ENCODE assay signal across 2 cellular contexts in the genomic region with DNA sequence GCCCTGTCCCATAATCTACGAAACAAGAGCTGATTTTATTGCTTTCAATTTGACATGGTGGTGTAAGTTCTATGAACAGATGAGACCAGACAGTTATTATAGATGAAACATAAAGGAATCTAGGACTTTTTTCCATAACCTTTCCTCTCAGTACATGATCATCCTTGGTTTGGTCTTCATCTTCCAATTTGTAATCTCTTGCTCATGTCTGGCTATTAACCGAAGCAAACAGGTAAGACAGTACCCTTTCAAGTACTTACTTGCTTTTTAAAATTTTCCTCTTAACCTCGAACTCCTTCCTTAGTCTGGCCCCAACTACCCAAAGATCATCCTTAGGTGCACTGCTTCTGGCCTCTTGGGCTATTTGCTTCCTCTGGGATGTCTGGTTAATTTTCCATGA.
TF ChIP-seq lines count a peak whose summit lies in the region.

No MANE protein-coding gene starts in this region.

TF ChIP-seq in GM23338, 12 proteins besides CTCF, POLR2A, EP300 and RAD21 (continues in another document):
- no peak for TF ChIP-seq STAT1 (IDR thresholded peaks at IDR 0.05; ENCODE audit: unreplicated experiment)
- no peak for TF ChIP-seq JUNB (IDR thresholded peaks at IDR 0.05; ENCODE audit: unreplicated experiment)
- TF ChIP-seq CREB1 (CRISPR knock-in tag; IDR thresholded peaks at IDR 0.05; ENCODE audit: low read depth), result no peak
- no peak for TF ChIP-seq NANOG (IDR thresholded peaks at IDR 0.05; ENCODE audit: borderline replicate concordance)
- TF ChIP-seq, protein P1, sequence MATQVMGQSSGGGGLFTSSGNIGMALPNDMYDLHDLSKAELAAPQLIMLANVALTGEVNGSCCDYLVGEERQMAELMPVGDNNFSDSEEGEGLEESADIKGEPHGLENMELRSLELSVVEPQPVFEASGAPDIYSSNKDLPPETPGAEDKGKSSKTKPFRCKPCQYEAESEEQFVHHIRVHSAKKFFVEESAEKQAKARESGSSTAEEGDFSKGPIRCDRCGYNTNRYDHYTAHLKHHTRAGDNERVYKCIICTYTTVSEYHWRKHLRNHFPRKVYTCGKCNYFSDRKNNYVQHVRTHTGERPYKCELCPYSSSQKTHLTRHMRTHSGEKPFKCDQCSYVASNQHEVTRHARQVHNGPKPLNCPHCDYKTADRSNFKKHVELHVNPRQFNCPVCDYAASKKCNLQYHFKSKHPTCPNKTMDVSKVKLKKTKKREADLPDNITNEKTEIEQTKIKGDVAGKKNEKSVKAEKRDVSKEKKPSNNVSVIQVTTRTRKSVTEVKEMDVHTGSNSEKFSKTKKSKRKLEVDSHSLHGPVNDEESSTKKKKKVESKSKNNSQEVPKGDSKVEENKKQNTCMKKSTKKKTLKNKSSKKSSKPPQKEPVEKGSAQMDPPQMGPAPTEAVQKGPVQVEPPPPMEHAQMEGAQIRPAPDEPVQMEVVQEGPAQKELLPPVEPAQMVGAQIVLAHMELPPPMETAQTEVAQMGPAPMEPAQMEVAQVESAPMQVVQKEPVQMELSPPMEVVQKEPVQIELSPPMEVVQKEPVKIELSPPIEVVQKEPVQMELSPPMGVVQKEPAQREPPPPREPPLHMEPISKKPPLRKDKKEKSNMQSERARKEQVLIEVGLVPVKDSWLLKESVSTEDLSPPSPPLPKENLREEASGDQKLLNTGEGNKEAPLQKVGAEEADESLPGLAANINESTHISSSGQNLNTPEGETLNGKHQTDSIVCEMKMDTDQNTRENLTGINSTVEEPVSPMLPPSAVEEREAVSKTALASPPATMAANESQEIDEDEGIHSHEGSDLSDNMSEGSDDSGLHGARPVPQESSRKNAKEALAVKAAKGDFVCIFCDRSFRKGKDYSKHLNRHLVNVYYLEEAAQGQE (IDR thresholded peaks at IDR 0.05; ENCODE audit: unreplicated experiment), result no peak
- TF ChIP-seq ZNF331 (CRISPR knock-in tag; IDR thresholded peaks at IDR 0.05; ENCODE audit: low read depth), result no peak
- TF ChIP-seq EZH2phosphoT487 (IDR thresholded peaks at IDR 0.05; ENCODE audit: unreplicated experiment), result no peak
- TF ChIP-seq ZNF462 (CRISPR knock-in tag; IDR thresholded peaks at IDR 0.05), result no peak
- no peak for TF ChIP-seq ZNF114 (CRISPR knock-in tag; IDR thresholded peaks at IDR 0.05)
- TF ChIP-seq POLR2AphosphoS5 (IDR thresholded peaks at IDR 0.05; ENCODE audit: low read depth), result no peak

TF ChIP-seq in endothelial cell of umbilical vein, 7 proteins besides CTCF, POLR2A, EP300 and RAD21:
- TF ChIP-seq JUN (IDR thresholded peaks at IDR 0.05; ENCODE audit: borderline replicate concordance, insufficient read depth, insufficient read length, low read depth) (no peak), FOS (IDR thresholded peaks at IDR 0.05; ENCODE audit: borderline replicate concordance, insufficient read depth, low read length) (no peak), MAX (IDR thresholded peaks at IDR 0.05; ENCODE audit: insufficient read depth, insufficient read length) (no peak), MYC (IDR thresholded peaks at IDR 0.05; ENCODE audit: low read depth, low read length) (no peak), GATA2 (IDR thresholded peaks at IDR 0.05; ENCODE audit: insufficient read depth, insufficient read length, low read depth, low read length) (no peak), EZH2 (IDR thresholded peaks at IDR 0.05; ENCODE audit: borderline replicate concordance, low read depth, low read length, severe bottlenecking) (no peak), POLR2AphosphoS5 (IDR thresholded peaks at IDR 0.05; ENCODE audit: insufficient read depth, low read depth, low read length) (no peak)
